1 cellular context compared by ENCODE assay signal in the genomic region with DNA sequence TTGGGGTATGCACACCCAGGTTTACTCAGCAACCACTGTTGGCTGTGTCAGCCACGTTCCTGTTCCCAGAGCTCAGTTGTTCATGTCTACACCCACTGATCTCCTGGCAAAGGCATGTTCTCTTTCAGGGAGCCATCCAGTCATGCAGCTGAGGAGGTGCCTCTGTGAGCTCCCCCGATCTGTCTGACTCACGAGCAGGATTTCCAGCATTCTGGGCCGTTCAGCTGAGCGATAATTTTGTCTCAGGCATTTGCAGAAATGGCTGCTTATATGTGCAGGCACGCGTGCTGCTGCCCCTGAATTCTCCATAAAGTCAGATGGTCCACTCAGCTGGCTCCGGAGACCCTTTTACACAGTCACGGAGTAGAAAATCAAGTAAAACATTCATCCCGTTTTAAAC.
A peak's percentile ranks its signal among the peaks of the same experiment; 100 is the strongest.
TF ChIP-seq lines count a peak whose summit lies in the region.

No MANE protein-coding gene starts in this region.

TF ChIP-seq in IMR-90, 13 proteins besides CTCF, POLR2A, EP300 and RAD21:
- TF ChIP-seq NFE2L2 (IDR thresholded peaks at IDR 0.05; ENCODE audit: low read depth, low read length) (no peak), BHLHE40 (IDR thresholded peaks at IDR 0.05; ENCODE audit: low read depth, low read length) (0 out of 2 replicates have a peak, but pooled peaks have one; percentile 20)
- TF ChIP-seq, protein P1, sequence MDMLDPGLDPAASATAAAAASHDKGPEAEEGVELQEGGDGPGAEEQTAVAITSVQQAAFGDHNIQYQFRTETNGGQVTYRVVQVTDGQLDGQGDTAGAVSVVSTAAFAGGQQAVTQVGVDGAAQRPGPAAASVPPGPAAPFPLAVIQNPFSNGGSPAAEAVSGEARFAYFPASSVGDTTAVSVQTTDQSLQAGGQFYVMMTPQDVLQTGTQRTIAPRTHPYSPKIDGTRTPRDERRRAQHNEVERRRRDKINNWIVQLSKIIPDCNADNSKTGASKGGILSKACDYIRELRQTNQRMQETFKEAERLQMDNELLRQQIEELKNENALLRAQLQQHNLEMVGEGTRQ (IDR thresholded peaks at IDR 0.05; ENCODE audit: low read depth, low read length), result no peak
